In the genomic region with DNA sequence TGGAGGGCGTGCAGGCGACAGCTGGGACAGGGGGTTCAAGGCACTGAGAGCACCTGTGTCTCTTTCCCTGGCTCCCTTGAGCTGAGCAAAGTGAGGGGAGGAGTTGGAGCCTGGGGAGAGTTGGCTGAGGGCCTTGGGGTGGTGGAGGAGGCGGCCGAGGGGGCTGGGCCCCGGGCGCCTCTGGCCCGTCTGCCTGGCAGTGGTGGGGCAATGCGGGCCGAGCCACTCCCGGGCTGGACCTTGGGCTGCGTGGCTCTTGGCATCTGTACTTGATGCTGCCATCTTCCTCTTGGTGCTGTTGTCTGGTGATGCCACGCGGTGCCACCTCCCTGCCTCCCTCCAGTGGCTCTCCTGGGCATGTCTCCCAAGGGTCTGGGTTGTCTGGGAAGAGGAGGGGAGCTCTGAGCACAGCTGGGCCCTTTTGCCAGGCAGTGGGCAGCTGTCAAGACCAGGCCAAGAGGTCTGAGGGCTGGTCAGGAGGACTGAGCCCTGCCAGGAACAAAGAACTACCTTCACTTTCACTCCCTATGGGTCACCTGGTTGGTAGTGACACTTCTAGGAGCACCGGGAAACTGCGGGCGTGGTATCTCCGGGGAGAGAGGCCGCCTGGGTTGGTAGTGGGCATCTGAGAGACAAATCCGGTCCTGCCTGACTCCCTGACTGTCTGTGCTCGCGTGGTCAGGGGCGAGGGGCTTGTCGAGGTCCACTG, we compare ENCODE assay signal across 1 cellular context.
TF ChIP-seq lines count a peak whose summit lies in the region.

No MANE protein-coding gene starts in this region.

TF ChIP-seq in GM23338, 12 proteins besides CTCF, POLR2A, EP300 and RAD21 (continued from another document):
- TF ChIP-seq, protein P1, sequence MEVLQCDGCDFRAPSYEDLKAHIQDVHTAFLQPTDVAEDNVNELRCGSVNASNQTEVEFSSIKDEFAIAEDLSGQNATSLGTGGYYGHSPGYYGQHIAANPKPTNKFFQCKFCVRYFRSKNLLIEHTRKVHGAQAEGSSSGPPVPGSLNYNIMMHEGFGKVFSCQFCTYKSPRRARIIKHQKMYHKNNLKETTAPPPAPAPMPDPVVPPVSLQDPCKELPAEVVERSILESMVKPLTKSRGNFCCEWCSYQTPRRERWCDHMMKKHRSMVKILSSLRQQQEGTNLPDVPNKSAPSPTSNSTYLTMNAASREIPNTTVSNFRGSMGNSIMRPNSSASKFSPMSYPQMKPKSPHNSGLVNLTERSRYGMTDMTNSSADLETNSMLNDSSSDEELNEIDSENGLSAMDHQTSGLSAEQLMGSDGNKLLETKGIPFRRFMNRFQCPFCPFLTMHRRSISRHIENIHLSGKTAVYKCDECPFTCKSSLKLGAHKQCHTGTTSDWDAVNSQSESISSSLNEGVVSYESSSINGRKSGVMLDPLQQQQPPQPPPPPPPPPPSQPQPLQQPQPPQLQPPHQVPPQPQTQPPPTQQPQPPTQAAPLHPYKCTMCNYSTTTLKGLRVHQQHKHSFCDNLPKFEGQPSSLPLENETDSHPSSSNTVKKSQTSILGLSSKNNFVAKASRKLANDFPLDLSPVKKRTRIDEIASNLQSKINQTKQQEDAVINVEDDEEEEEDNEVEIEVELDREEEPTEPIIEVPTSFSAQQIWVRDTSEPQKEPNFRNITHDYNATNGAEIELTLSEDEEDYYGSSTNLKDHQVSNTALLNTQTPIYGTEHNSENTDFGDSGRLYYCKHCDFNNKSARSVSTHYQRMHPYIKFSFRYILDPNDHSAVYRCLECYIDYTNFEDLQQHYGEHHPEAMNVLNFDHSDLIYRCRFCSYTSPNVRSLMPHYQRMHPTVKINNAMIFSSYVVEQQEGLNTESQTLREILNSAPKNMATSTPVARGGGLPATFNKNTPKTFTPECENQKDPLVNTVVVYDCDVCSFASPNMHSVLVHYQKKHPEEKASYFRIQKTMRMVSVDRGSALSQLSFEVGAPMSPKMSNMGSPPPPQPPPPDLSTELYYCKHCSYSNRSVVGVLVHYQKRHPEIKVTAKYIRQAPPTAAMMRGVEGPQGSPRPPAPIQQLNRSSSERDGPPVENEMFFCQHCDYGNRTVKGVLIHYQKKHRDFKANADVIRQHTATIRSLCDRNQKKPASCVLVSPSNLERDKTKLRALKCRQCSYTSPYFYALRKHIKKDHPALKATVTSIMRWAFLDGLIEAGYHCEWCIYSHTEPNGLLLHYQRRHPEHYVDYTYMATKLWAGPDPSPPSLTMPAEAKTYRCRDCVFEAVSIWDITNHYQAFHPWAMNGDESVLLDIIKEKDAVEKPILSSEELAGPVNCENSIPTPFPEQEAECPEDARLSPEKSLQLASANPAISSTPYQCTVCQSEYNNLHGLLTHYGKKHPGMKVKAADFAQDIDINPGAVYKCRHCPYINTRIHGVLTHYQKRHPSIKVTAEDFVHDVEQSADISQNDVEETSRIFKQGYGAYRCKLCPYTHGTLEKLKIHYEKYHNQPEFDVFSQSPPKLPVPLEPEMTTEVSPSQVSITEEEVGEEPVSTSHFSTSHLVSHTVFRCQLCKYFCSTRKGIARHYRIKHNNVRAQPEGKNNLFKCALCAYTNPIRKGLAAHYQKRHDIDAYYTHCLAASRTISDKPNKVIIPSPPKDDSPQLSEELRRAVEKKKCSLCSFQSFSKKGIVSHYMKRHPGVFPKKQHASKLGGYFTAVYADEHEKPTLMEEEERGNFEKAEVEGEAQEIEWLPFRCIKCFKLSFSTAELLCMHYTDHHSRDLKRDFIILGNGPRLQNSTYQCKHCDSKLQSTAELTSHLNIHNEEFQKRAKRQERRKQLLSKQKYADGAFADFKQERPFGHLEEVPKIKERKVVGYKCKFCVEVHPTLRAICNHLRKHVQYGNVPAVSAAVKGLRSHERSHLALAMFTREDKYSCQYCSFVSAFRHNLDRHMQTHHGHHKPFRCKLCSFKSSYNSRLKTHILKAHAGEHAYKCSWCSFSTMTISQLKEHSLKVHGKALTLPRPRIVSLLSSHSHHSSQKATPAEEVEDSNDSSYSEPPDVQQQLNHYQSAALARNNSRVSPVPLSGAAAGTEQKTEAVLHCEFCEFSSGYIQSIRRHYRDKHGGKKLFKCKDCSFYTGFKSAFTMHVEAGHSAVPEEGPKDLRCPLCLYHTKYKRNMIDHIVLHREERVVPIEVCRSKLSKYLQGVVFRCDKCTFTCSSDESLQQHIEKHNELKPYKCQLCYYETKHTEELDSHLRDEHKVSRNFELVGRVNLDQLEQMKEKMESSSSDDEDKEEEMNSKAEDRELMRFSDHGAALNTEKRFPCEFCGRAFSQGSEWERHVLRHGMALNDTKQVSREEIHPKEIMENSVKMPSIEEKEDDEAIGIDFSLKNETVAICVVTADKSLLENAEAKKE (CRISPR knock-in tag; IDR thresholded peaks at IDR 0.05): no peak
- TF ChIP-seq EZH2 (IDR thresholded peaks at IDR 0.05; ENCODE audit: low read depth, unreplicated experiment) (no peak), STAT1 (IDR thresholded peaks at IDR 0.05; ENCODE audit: unreplicated experiment) (no peak), NANOG (IDR thresholded peaks at IDR 0.05; ENCODE audit: borderline replicate concordance) (no peak), ZNF331 (CRISPR knock-in tag; IDR thresholded peaks at IDR 0.05; ENCODE audit: low read depth) (no peak), ZNF114 (CRISPR knock-in tag; IDR thresholded peaks at IDR 0.05) (no peak)
- TF ChIP-seq, protein P2, sequence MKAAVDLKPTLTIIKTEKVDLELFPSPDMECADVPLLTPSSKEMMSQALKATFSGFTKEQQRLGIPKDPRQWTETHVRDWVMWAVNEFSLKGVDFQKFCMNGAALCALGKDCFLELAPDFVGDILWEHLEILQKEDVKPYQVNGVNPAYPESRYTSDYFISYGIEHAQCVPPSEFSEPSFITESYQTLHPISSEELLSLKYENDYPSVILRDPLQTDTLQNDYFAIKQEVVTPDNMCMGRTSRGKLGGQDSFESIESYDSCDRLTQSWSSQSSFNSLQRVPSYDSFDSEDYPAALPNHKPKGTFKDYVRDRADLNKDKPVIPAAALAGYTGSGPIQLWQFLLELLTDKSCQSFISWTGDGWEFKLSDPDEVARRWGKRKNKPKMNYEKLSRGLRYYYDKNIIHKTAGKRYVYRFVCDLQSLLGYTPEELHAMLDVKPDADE (IDR thresholded peaks at IDR 0.05): no peak
